ENCODE assay signal across 8 cellular contexts in genomic region chr2:177264539-177265385, GRCh38. TPM values are rescaled to one million over a fixed set of nuclear protein-coding genes. Genes with fewer than 3 reads are reported as not detected.
DNase-seq lines count a peak whose midpoint lies in the region; FAIRE-seq and TF ChIP-seq lines count a peak whose summit lies in the region.

Gene NFE2L2 (minus strand): TSS chr2:177264727. CDS start chr2:177264576, 151 bp downstream.

- no CpG with 5 or more reads among the region's 80 CpGs for WGBS in neuronal stem cell (ENCODE audit: extremely low coverage in 2 of 2, insufficient read length in 2 of 2, insufficient replicate concordance in 1 of 2), 2 donors

- H3K4me2 ChIP-seq in neuronal stem cell (ENCODE audit: insufficient read depth, low read length, poor library complexity, severe bottlenecking) = peak within 1 kb of the TSS; percentile 87

- H3K14ac ChIP-seq in neuronal stem cell (ENCODE audit: low read length) = peak within 1 kb of the TSS; percentile 90

- FAIRE-seq in frontal cortex (lab: Jason Lieb, UNC) = no peak

- H3K9me3 Mint-ChIP-seq in activated naive CD4-positive, alpha-beta T cell treated with anti-CD3 and anti-CD28 coated beads for 36 hours = no peaks in the 10 kb centered on the region

- H3K9me3 ChIP-seq in SK-N-MC (ENCODE audit: low read depth, low read length) = no peaks in the 10 kb centered on the region
- peaks cover 0 to 2% of the 10 kb centered on the region in 2 donors for H3K9me3 ChIP-seq in neuronal stem cell (replicated peaks in 1 of 2; ENCODE audit: control insufficient read depth in 2 of 2, insufficient read depth in 1 of 2, low read depth in 1 of 2, low read length in 2 of 2)
- no peaks in the 10 kb centered on the region for H3K9me3 ChIP-seq in subcutaneous abdominal adipose tissue (ENCODE audit: control insufficient read depth in 5 of 5, low read length in 5 of 5)

- POLR2A ChIA-PET in HEK293T (lab: Yijun Ruan, JAX) = interaction anchor here (0.6 to 3.2 kb wide), 32 partner anchors 8 to 1144 kb away, joined by 3 to 35 read pairs (median 4); partner anchors contain the start of genes AGPS and HNRNPA3

- H2BK15ac ChIP-seq in neuronal stem cell (ENCODE audit: low read length) = peak within 1 kb of the TSS; percentile 42

- CTCF ChIA-PET in HEK293T (lab: Yijun Ruan, JAX) = interaction anchor here (0.6 to 3.1 kb wide), 6 partner anchors 10 to 101 kb away, joined by 3 to 23 read pairs (median 4); no protein-coding TSS in a partner anchor
- CTCF ChIA-PET in activated naive CD4-positive, alpha-beta T cell treated with anti-CD3 and anti-CD28 coated beads for 36 hours (lab: Charles Lee) = interaction anchor here (0.6 to 4.4 kb wide), 27 partner anchors 9 to 149 kb away, joined by 3 to 67 read pairs (median 4); no protein-coding TSS in a partner anchor

- H3K36me3 Mint-ChIP-seq in activated naive CD4-positive, alpha-beta T cell treated with anti-CD3 and anti-CD28 coated beads for 36 hours (ENCODE audit: low read depth) = peaks cover 23% of the 10 kb centered on the region

- no peak within 1 kb of the TSS for H4K91ac ChIP-seq in neuronal stem cell (ENCODE audit: low read depth, low read length, poor library complexity)

- peaks cover 47% of the 10 kb centered on the region for H3K4me1 Mint-ChIP-seq in activated naive CD4-positive, alpha-beta T cell treated with anti-CD3 and anti-CD28 coated beads for 36 hours (ENCODE audit: low read depth)

- H3K4me1 ChIP-seq in neuronal stem cell (ENCODE audit: control insufficient read depth in 2 of 2, insufficient read depth in 1 of 2, low read depth in 1 of 2, low read length in 2 of 2) (peaks cover 1 to 17% of the 10 kb centered on the region in 2 donors), subcutaneous abdominal adipose tissue (ENCODE audit: control insufficient read depth in 5 of 5, insufficient read depth in 5 of 5, low read length in 5 of 5) (peaks cover 0 to 45% (median 38%) of the 10 kb centered on the region in 5 donors)

- DNase-seq in GM04504 (ENCODE audit: low read depth) (peak; percentile 79), HEK293T (ENCODE audit: extremely low spot score) (peak; percentile 84), MV-4-11 (lab: John Stamatoyannopoulos, UW) (peak; percentile 77), SK-N-MC (ENCODE audit: low read depth, low spot score) (no peak), frontal cortex (ENCODE audit: low spot score in 2 of 2) (peak; percentile 92), neuronal stem cell (ENCODE audit: low spot score) (peak; percentile 79)
- peak; percentile 95 for DNase-seq in activated naive CD4-positive, alpha-beta T cell treated with anti-CD3 and anti-CD28 coated beads for 36 hours

- H2BK12ac ChIP-seq in neuronal stem cell (ENCODE audit: low read length) = no peak within 1 kb of the TSS

- no peak within 1 kb of the TSS for H4K8ac ChIP-seq in neuronal stem cell (ENCODE audit: low read depth, low read length)

- no peaks in the 10 kb centered on the region for H3K27me3 Mint-ChIP-seq in activated naive CD4-positive, alpha-beta T cell treated with anti-CD3 and anti-CD28 coated beads for 36 hours (ENCODE audit: low read depth)

- intact Hi-C loops in activated naive CD4-positive, alpha-beta T cell treated with anti-CD3 and anti-CD28 coated beads for 36 hours (cut with micrococcal nuclease) = loop anchor here (1.0 to 2.0 kb wide), 5 partner anchors 26 to 354 kb away; partner anchors contain the start of genes AGPS and HNRNPA3

- H3K36me3 ChIP-seq in SK-N-MC (ENCODE audit: insufficient read depth, low read length) (peaks cover 8% of the 10 kb centered on the region; the same call in 1 of the 2 replicates), neuronal stem cell (replicated peaks in 1 of 2; ENCODE audit: control insufficient read depth in 2 of 2, insufficient read depth in 2 of 2, low read length in 2 of 2) (no peaks in the 10 kb centered on the region), subcutaneous abdominal adipose tissue (ENCODE audit: control insufficient read depth in 5 of 5, insufficient read depth in 5 of 5, low read length in 5 of 5) (no peaks in the 10 kb centered on the region)

- peak within 1 kb of the TSS; percentile 42 for H2AK5ac ChIP-seq in neuronal stem cell (ENCODE audit: low read depth, low read length)

- peak within 1 kb of the TSS; percentile 98 for H3K27ac ChIP-seq in SK-N-MC
- peak within 1 kb of the TSS; percentile 91 for H3K27ac ChIP-seq in neuronal stem cell (replicated peaks; ENCODE audit: low read length)
- H3K27ac ChIP-seq in subcutaneous abdominal adipose tissue (ENCODE audit: low read depth, low read length) = peak within 1 kb of the TSS; percentile 99

- peak within 1 kb of the TSS; percentile 92 for H3K4me3 Mint-ChIP-seq in activated naive CD4-positive, alpha-beta T cell treated with anti-CD3 and anti-CD28 coated beads for 36 hours

- H3K9ac ChIP-seq in SK-N-MC (ENCODE audit: insufficient read length) (peak within 1 kb of the TSS; percentile 98), neuronal stem cell (ENCODE audit: low read depth, low read length, poor library complexity) (peak within 1 kb of the TSS; percentile 96), subcutaneous abdominal adipose tissue (ENCODE audit: low read length in 5 of 5) (peak within 1 kb of the TSS; percentile 82 to 99 (median 99))

- H3K27me3 ChIP-seq in neuronal stem cell (ENCODE audit: control insufficient read depth in 3 of 3, insufficient read depth in 3 of 3, low read depth in 1 of 3, low read length in 3 of 3) (no peaks in the 10 kb centered on the region), subcutaneous abdominal adipose tissue (ENCODE audit: control insufficient read depth in 5 of 5, insufficient read depth in 4 of 5, low read length in 5 of 5) (no peaks in the 10 kb centered on the region)

- H3K79me1 ChIP-seq in neuronal stem cell (ENCODE audit: low read depth, low read length) = no peaks in the 10 kb centered on the region

- H3K23ac ChIP-seq in neuronal stem cell (ENCODE audit: low read depth, low read length, poor library complexity) = peak within 1 kb of the TSS; percentile 92

- H3K27ac Mint-ChIP-seq in activated naive CD4-positive, alpha-beta T cell treated with anti-CD3 and anti-CD28 coated beads for 36 hours = peak within 1 kb of the TSS; percentile 99

- H2AFZ ChIP-seq in neuronal stem cell (ENCODE audit: low read length) = peak within 1 kb of the TSS; percentile 89

- H2BK5ac ChIP-seq in neuronal stem cell (ENCODE audit: low read length) = peak within 1 kb of the TSS; percentile 93

- H2BK120ac ChIP-seq in neuronal stem cell (ENCODE audit: low read depth, low read length) = peak within 1 kb of the TSS; percentile 49

- peak within 1 kb of the TSS; percentile 91 for H3K4me3 ChIP-seq in SK-N-MC
- H3K4me3 ChIP-seq in neuronal stem cell (ENCODE audit: low read length in 2 of 2) = peak within 1 kb of the TSS; percentile 68 to 99
- H3K4me3 ChIP-seq in subcutaneous abdominal adipose tissue (ENCODE audit: low read depth in 1 of 5, low read length in 5 of 5) = peak within 1 kb of the TSS; percentile 77 to 89 (median 84)

- peak within 1 kb of the TSS; percentile 60 for H3K4ac ChIP-seq in neuronal stem cell (ENCODE audit: low read length)

- H3K18ac ChIP-seq in neuronal stem cell (ENCODE audit: low read length) = peak within 1 kb of the TSS; percentile 97

TF ChIP-seq in HEK293T, 16 proteins besides CTCF, POLR2A, EP300 and RAD21:
- TF ChIP-seq LEF1 (IDR thresholded peaks at IDR 0.05; ENCODE audit: borderline replicate concordance) = no peak
- no peak for TF ChIP-seq BHLHE40 (IDR thresholded peaks at IDR 0.05; ENCODE audit: borderline replicate concordance)
- TF ChIP-seq, protein P1, sequence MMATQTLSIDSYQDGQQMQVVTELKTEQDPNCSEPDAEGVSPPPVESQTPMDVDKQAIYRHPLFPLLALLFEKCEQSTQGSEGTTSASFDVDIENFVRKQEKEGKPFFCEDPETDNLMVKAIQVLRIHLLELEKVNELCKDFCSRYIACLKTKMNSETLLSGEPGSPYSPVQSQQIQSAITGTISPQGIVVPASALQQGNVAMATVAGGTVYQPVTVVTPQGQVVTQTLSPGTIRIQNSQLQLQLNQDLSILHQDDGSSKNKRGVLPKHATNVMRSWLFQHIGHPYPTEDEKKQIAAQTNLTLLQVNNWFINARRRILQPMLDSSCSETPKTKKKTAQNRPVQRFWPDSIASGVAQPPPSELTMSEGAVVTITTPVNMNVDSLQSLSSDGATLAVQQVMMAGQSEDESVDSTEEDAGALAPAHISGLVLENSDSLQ (IDR thresholded peaks at IDR 0.05) = no peak
- no peak for TF ChIP-seq HDGF (IDR thresholded peaks at IDR 0.05; ENCODE audit: borderline replicate concordance)
- 0 out of 2 replicates have a peak, but pooled peaks have one; percentile 82 for TF ChIP-seq L3MBTL2 (conservative IDR thresholded peaks at IDR 0.05)
- 0 out of 2 replicates have a peak, but pooled peaks have one; percentile 18 for TF ChIP-seq ELF4 (IDR thresholded peaks at IDR 0.05)

RNA-seq across cellular contexts. Expression of gene NFE2L2, which starts in this region (rescaled TPM):
- 10 to 100 TPM; 63.8 to 66.9 TPM for total RNA-seq in activated naive CD4-positive, alpha-beta T cell treated with anti-CD3 and anti-CD28 coated beads for 36 hours
- total RNA-seq in frontal cortex = 8.6 TPM
- polyA plus RNA-seq in neuronal stem cell (2013, experiment 1 of 2) = 22.7 TPM
- 24.5 TPM for polyA plus RNA-seq in neuronal stem cell (2013, experiment 2 of 2)
